Comparison of ENCODE assay signal across 24 cellular contexts in the genomic region with DNA sequence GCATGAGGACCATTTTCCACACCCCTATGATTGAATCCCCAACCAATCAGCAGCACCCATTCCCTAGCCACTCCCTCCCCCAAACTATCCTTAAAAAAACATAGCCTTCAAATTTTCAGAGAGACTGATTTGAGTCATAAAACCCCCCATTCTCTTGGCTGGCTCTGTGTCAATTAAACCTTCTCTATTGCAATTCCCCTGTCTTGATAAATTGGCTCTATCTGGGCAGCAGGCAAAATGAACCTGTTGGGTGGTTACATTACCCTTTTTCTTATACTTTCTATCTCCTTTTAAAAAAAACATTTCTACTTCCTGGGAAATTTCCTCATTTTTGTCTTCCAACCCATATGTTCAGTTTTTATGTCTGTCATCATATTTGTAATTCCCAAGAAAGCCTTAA.
A peak's percentile ranks its signal among the peaks of the same experiment; 100 is the strongest.
DNase-seq lines count a peak whose midpoint lies in the region; ATAC-seq, FAIRE-seq and TF ChIP-seq lines count a peak whose summit lies in the region.
"Had no signal": no experiment of that assay in that cellular context is flagged by ENCODE, and none has a peak within 500 bp of the region (broad histone marks: within the 10 kb centered on the region; RNA-seq: fewer than 3 reads in every experiment).

No MANE protein-coding gene starts in this region.

- H3K4me3 Mint-ChIP-seq in endothelial cell (ENCODE audit: unreplicated experiment): peak overlapping the region; percentile 43
- H3K4me3 Mint-ChIP-seq in Caco-2 (ENCODE audit: unreplicated experiment): no peak overlapping the region
- H3K4me3 Mint-ChIP-seq: CD14-positive monocyte; CD4-positive, CD25-positive, alpha-beta regulatory T cell had no signal

- H3K27ac Mint-ChIP-seq in endothelial cell (ENCODE audit: unreplicated experiment) (no peak overlapping the region), Caco-2 (ENCODE audit: unreplicated experiment) (no peak overlapping the region)
- H3K27ac Mint-ChIP-seq: CD4-positive, alpha-beta memory T cell; CD4-positive, CD25-positive, alpha-beta regulatory T cell had no signal

- H3K4me1 Mint-ChIP-seq in endothelial cell (ENCODE audit: unreplicated experiment): peaks cover 72% of the 10 kb centered on the region
- peaks cover 7% of the 10 kb centered on the region for H3K4me1 Mint-ChIP-seq in Caco-2 (ENCODE audit: low read depth, unreplicated experiment)

- POLR2A ChIA-PET in HepG2 (lab: Yijun Ruan, JAX): no interaction called here
- POLR2A ChIA-PET in HCT116 (lab: Charles Lee): no interaction called here
- POLR2A ChIA-PET in Caco-2 (lab: Charles Lee): no interaction called here

- H3K9me3 ChIP-seq in HepG2 (ENCODE audit: low read length) (peaks cover 26% of the 10 kb centered on the region), right lobe of liver (no peaks in the 10 kb centered on the region), HCT116 (ENCODE audit: control insufficient read depth in 1 of 2, insufficient read depth in 1 of 2, low read depth in 1 of 2, low read length in 2 of 2) (no peaks in the 10 kb centered on the region; a peak in 1 of 4 replicates), small intestine (ENCODE audit: control insufficient read depth, low read depth) (no peaks in the 10 kb centered on the region), Caco-2 (peaks cover 18% of the 10 kb centered on the region)

- H3K4me3 ChIP-seq in HepG2 (replicated peaks in 1 of 3; ENCODE audit: insufficient read depth in 1 of 3, low read depth in 2 of 3, low read length in 3 of 3) (no peak overlapping the region), right lobe of liver (no peak overlapping the region), HCT116 (replicated peaks in 1 of 2; ENCODE audit: low read depth in 1 of 2, low read length in 2 of 2) (no peak overlapping the region), small intestine (ENCODE audit: low read depth in 1 of 2, low read length in 2 of 2) (no peak overlapping the region), Caco-2 (ENCODE audit: low read depth, low read length) (no peak overlapping the region)
- H3K4me3 ChIP-seq: BLaER1, GM12878 had no signal

- FAIRE-seq in HepG2 (lab: Jason Lieb, UNC) (no peak), small intestine (lab: Jason Lieb, UNC) (no peak)
- FAIRE-seq: GM12878, GM12892, GM18507 had no signal

- H3K9ac ChIP-seq in HepG2 (ENCODE audit: insufficient read depth, low read depth, low read length): no peak overlapping the region
- H3K9ac ChIP-seq in HCT116 (ENCODE audit: low read length): no peak overlapping the region
- H3K9ac ChIP-seq: BLaER1 had no signal

- in situ Hi-C loops in HepG2 (cut with HindIII; ENCODE audit: extremely low pct_ligation_motif_present, low pct_unique_long_range_greater_than_20kb): no loop called here

- no peaks in the 10 kb centered on the region for H3K4me1 ChIP-seq in HepG2 (ENCODE audit: insufficient read depth, low read length)
- peaks cover 0 to 11% (median 0%) of the 10 kb centered on the region in 4 donors for H3K4me1 ChIP-seq in right lobe of liver
- no peaks in the 10 kb centered on the region for H3K4me1 ChIP-seq in HCT116 (ENCODE audit: control insufficient read depth in 1 of 2, insufficient read depth in 2 of 2, low read length in 2 of 2)
- H3K4me1 ChIP-seq in small intestine (ENCODE audit: control insufficient read depth in 2 of 2, insufficient read depth in 1 of 2, low read depth in 1 of 2, low read length in 1 of 2): no peaks in the 10 kb centered on the region
- 0 out of 2 replicates have a peak, but pooled peaks cover 6% of the 10 kb centered on the region for H3K4me1 ChIP-seq in Caco-2
- H3K4me1 ChIP-seq: BLaER1 had no signal

- no peak overlapping the region for H3K4me2 ChIP-seq in HepG2 (ENCODE audit: low read depth, low read length)
- H3K4me2 ChIP-seq in HCT116 (ENCODE audit: low read length): no peak overlapping the region
- H3K4me2 ChIP-seq: BLaER1 had no signal

- TF ChIP-seq EP300 in HepG2 (IDR thresholded peaks at IDR 0.05; ENCODE audit: low read depth in 2 of 2, low read length in 2 of 2) (no peak), HepG2 (CRISPR knock-in tag; IDR thresholded peaks at IDR 0.05; ENCODE audit: borderline replicate concordance) (no peak)

- H3K27me3 ChIP-seq in HepG2 (ENCODE audit: control insufficient read depth in 1 of 2, insufficient read depth in 2 of 2, low read length in 2 of 2) (peaks cover 12 to 27% of the 10 kb centered on the region in 2 experiments), right lobe of liver (peaks cover 0 to 7% of the 10 kb centered on the region in 2 donors), HCT116 (ENCODE audit: insufficient read depth, low read length) (no peaks in the 10 kb centered on the region), small intestine (ENCODE audit: control insufficient read depth in 2 of 2, insufficient read depth in 2 of 2, low read length in 2 of 2) (peaks cover 0 to 8% of the 10 kb centered on the region in 2 donors), Caco-2 (replicated peaks; ENCODE audit: control insufficient read depth, insufficient read depth, low read length) (no peaks in the 10 kb centered on the region; the same call in 1 of the 2 replicates)
- H3K27me3 ChIP-seq: BE2C had no signal

- H2AFZ ChIP-seq in HepG2 (ENCODE audit: low read length) (no peak overlapping the region), HCT116 (ENCODE audit: low read depth, low read length, poor library complexity, severe bottlenecking) (no peak overlapping the region)

- peaks cover 17% of the 10 kb centered on the region for H3K27me3 Mint-ChIP-seq in endothelial cell (ENCODE audit: unreplicated experiment)
- peaks cover 4% of the 10 kb centered on the region for H3K27me3 Mint-ChIP-seq in Caco-2 (ENCODE audit: insufficient read depth, unreplicated experiment)

- H3K79me2 ChIP-seq in HepG2 (ENCODE audit: insufficient read depth, low read length) (no peaks in the 10 kb centered on the region), HCT116 (ENCODE audit: insufficient read depth, low read length) (no peaks in the 10 kb centered on the region)

- no peak for DNase-seq in HepG2 (ENCODE audit: low spot score)
- DNase-seq in right lobe of liver: no peak
- DNase-seq in HCT116 (ENCODE audit: low read depth, low spot score): no peak
- no peak for DNase-seq in endothelial cell (ENCODE audit: low spot score)
- no peak for DNase-seq in small intestine
- DNase-seq in Caco-2: no peak
- DNase-seq: ACHN; BE2C; C1 segment of cervical spinal cord; CD4-positive, alpha-beta memory T cell; CD4-positive, CD25-positive, alpha-beta regulatory T cell; DMS 273 treated with DMSO at 0.1 percent for 48 hours; DMS153; DMS53; DMS79; DND-41; EL; GDM1 had no signal

- H3K9me3 Mint-ChIP-seq in endothelial cell (ENCODE audit: unreplicated experiment) (peaks cover 8% of the 10 kb centered on the region), Caco-2 (ENCODE audit: unreplicated experiment) (peaks cover 10% of the 10 kb centered on the region)

- CTCF ChIA-PET in HepG2 (lab: Yijun Ruan, JAX; ENCODE audit: low intra/inter-chr PET ratio, low total read pairs): no interaction called here
- CTCF ChIA-PET in HCT116 (lab: Charles Lee): no interaction called here
- CTCF ChIA-PET in Caco-2 (lab: Charles Lee): no interaction called here

- H3K36me3 ChIP-seq in HepG2 (replicated peaks in 1 of 2; ENCODE audit: control insufficient read depth in 1 of 2, insufficient read depth in 2 of 2, low read length in 2 of 2) (no peaks in the 10 kb centered on the region), right lobe of liver (no peaks in the 10 kb centered on the region), HCT116 (ENCODE audit: control insufficient read depth in 1 of 2, insufficient read depth in 2 of 2, low read length in 2 of 2) (no peaks in the 10 kb centered on the region), small intestine (ENCODE audit: control insufficient read depth in 2 of 2, insufficient read depth in 2 of 2, low read length in 2 of 2) (no peaks in the 10 kb centered on the region), Caco-2 (ENCODE audit: control insufficient read depth, insufficient read depth, low read length) (no peaks in the 10 kb centered on the region)
- H3K36me3 ChIP-seq: BE2C, BLaER1 had no signal

- RAD21 ChIA-PET in HCT116 (lab: Charles Lee; ENCODE audit: low non-redundant PET in 1 of 2, low total read pairs in 2 of 2, uncharacterized antibody in 2 of 2, unreplicated experiment in 2 of 2): no interaction called here

- no peaks in the 10 kb centered on the region for H4K20me1 ChIP-seq in HepG2 (ENCODE audit: insufficient read depth, low read length)
- H4K20me1 ChIP-seq in HCT116 (ENCODE audit: insufficient read depth): no peaks in the 10 kb centered on the region
- H4K20me1 ChIP-seq: BLaER1 had no signal

- ATAC-seq in HepG2 (no peak), right lobe of liver (no peak), HCT116 (no peak)
- ATAC-seq: GM12878 had no signal

- no peak overlapping the region for H3K27ac ChIP-seq in HepG2 (ENCODE audit: extremely low read length, insufficient read depth, low read length)
- H3K27ac ChIP-seq in right lobe of liver: no peak overlapping the region
- H3K27ac ChIP-seq in HCT116 (ENCODE audit: low read depth, low read length): no peak overlapping the region
- no peak overlapping the region for H3K27ac ChIP-seq in small intestine (ENCODE audit: low read depth in 1 of 2, low read length in 1 of 2)
- H3K27ac ChIP-seq: 22Rv1, BLaER1 had no signal

- intact Hi-C loops in HepG2 (cut with micrococcal nuclease; ENCODE audit: unreplicated experiment): no loop called here
- intact Hi-C loops in right lobe of liver (cut with DNase I): no loop called here
- intact Hi-C loops in HCT116 (cut with micrococcal nuclease): no loop called here
- intact Hi-C loops in Caco-2 (cut with micrococcal nuclease; ENCODE audit: unreplicated experiment): no loop called here

- H3K36me3 Mint-ChIP-seq in endothelial cell (ENCODE audit: low read depth, unreplicated experiment): peaks cover 54% of the 10 kb centered on the region
- no peaks in the 10 kb centered on the region for H3K36me3 Mint-ChIP-seq in Caco-2 (ENCODE audit: insufficient read depth, unreplicated experiment)

- TF ChIP-seq POLR2A in HepG2 (IDR thresholded peaks at IDR 0.05; ENCODE audit: insufficient read depth in 1 of 2, low read depth in 2 of 2, low read length in 2 of 2): no peak
- no peak for TF ChIP-seq POLR2A in right lobe of liver (IDR thresholded peaks at IDR 0.05)
- TF ChIP-seq POLR2A in HCT116 (IDR thresholded peaks at IDR 0.05; ENCODE audit: borderline replicate concordance, extremely low read depth, insufficient read depth, insufficient read length): no peak

- BruUV-seq in HepG2 (replicated peaks; lab: Mats Ljungman, UMichigan) (no TSS peak), HCT116 (replicated peaks; lab: Mats Ljungman, UMichigan) (no TSS peak), Caco-2 (replicated peaks; lab: Mats Ljungman, UMichigan) (no TSS peak)

- TF ChIP-seq CTCF in HepG2 (CRISPR knock-in tag; IDR thresholded peaks at IDR 0.05) (no peak), right lobe of liver (IDR thresholded peaks at IDR 0.05) (no peak), HCT116 (IDR thresholded peaks at IDR 0.05 in 2 of 3, conservative IDR thresholded peaks at IDR 0.05 in 1 of 3; ENCODE audit: borderline replicate concordance in 1 of 3, insufficient read depth in 1 of 3, low read depth in 2 of 3, low read length in 2 of 3) (no peak), endothelial cell (IDR thresholded peaks at IDR 0.05; ENCODE audit: unreplicated experiment) (no peak), Caco-2 (IDR thresholded peaks at IDR 0.05; ENCODE audit: insufficient read depth in 1 of 2, low read depth in 1 of 2, low read length in 1 of 2, severe bottlenecking in 1 of 2, unreplicated experiment in 1 of 2) (no peak)

- H3K9me2 ChIP-seq in HCT116 (ENCODE audit: insufficient read depth): no peaks in the 10 kb centered on the region

- TF ChIP-seq RAD21 in HepG2 (CRISPR knock-in tag; IDR thresholded peaks at IDR 0.05): no peak
- TF ChIP-seq RAD21 in HCT116 (IDR thresholded peaks at IDR 0.05; ENCODE audit: low read depth): no peak
